Comparison of ENCODE assay signal across 1 cellular context in genomic region chr7:17474724-17475344, GRCh38.
TF ChIP-seq lines count a peak whose summit lies in the region.

No MANE protein-coding gene starts in this region.

TF ChIP-seq in WTC11, 78 proteins besides CTCF, POLR2A, EP300 and RAD21 (continued from another document):
- TF ChIP-seq TCF7 (CRISPR knock-in tag; IDR thresholded peaks at IDR 0.05; ENCODE audit: low read depth): no peak
- no peak for TF ChIP-seq MYBL2 (CRISPR knock-in tag; IDR thresholded peaks at IDR 0.05)
- no peak for TF ChIP-seq CDX4 (CRISPR knock-in tag; IDR thresholded peaks at IDR 0.05; ENCODE audit: borderline replicate concordance)
- TF ChIP-seq SMAD4 (CRISPR knock-in tag; IDR thresholded peaks at IDR 0.05): no peak
